Comparison of ENCODE assay signal across 14 cellular contexts in the genomic region with DNA sequence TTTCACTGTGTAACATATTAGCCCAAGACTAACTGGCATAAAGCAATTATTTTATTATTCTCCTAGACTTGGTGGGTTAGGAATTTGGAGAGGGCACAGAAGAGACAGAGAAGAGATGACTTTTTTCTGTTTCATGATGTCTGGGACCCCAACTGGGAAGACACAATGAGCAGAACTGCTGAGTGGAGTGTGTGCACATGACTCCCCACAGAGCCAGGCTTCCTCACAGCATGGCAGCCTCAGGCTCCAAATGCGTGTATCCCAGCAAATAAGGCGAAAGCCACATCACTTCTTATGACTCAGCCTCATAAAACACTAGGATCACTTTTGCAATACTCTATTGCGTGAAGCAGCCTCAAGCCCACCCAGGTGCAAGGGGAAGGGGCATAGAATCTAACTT.
DNase-seq lines count a peak whose midpoint lies in the region; ATAC-seq and TF ChIP-seq lines count a peak whose summit lies in the region.
"Had no signal": no experiment of that assay in that cellular context is flagged by ENCODE, and none has a peak within 500 bp of the region (broad histone marks: within the 10 kb centered on the region; RNA-seq: fewer than 3 reads in every experiment).

No MANE protein-coding gene starts in this region.

- no peaks in the 10 kb centered on the region for H3K36me3 ChIP-seq in A673 (ENCODE audit: insufficient read depth, low read length, poor library complexity, severe bottlenecking)
- H3K36me3 ChIP-seq in PC-3 (ENCODE audit: low read depth, low read length): no peaks in the 10 kb centered on the region
- H3K36me3 ChIP-seq: BLaER1 treated with 17β-estradiol and CSF1 and Interleukin-3, amounts not matched to agents 10 nM and 100 nM; MG63 had no signal

- no peaks in the 10 kb centered on the region for H4K20me1 ChIP-seq in PC-3 (ENCODE audit: low read length)

- intact Hi-C loops in A673 (cut with micrococcal nuclease; ENCODE audit: unreplicated experiment): no loop called here
- intact Hi-C loops in PC-3 (cut with micrococcal nuclease): no loop called here
- intact Hi-C loops in activated CD4-positive, alpha-beta memory T cell treated with anti-CD3 and anti-CD28 coated beads for 36 hours (cut with micrococcal nuclease): no loop called here

- no peak overlapping the region for H3K9ac ChIP-seq in PC-3 (ENCODE audit: low read length)
- H3K9ac ChIP-seq: BLaER1 treated with 17β-estradiol and CSF1 and Interleukin-3, amounts not matched to agents 10 nM and 100 nM; KMS-11 had no signal

- H3K4me1 ChIP-seq in A673 (ENCODE audit: insufficient read depth, low read length, poor library complexity, severe bottlenecking) (no peaks in the 10 kb centered on the region), PC-3 (ENCODE audit: insufficient read depth, low read length) (no peaks in the 10 kb centered on the region), foreskin keratinocyte (no peaks in the 10 kb centered on the region)

- no peaks in the 10 kb centered on the region for H3K79me2 ChIP-seq in PC-3 (ENCODE audit: low read length)

- H3F3A ChIP-seq in PC-3 (ENCODE audit: low read length, unreplicated experiment): no peaks in the 10 kb centered on the region

- DNase-seq in A673 (ENCODE audit: low spot score): peak; percentile 92
- DNase-seq in HEK293T (ENCODE audit: extremely low spot score): peak; percentile 49
- DNase-seq in PC-3: peak; percentile 26
- peak in 1 of 2 donors; percentile 18 for DNase-seq in foreskin keratinocyte
- no peak for DNase-seq in activated CD4-positive, alpha-beta memory T cell treated with anti-CD3 and anti-CD28 coated beads for 36 hours
- DNase-seq in nephron progenitor cell: no peak
- DNase-seq in naive thymus-derived CD8-positive, alpha-beta T cell: no peak
- DNase-seq: H9, MG63, NCI-H1092 treated with DMSO at 0.1 percent for 48 hours, NCI-H187 treated with DMSO at 0.1 percent for 48 hours had no signal

- ATAC-seq in PC-3 (no peak), foreskin keratinocyte (peak; percentile 37), HG03108 (IDR thresholded peaks at IDR 0.05; ENCODE audit: unreplicated experiment) (no peak)
- ATAC-seq in naive thymus-derived CD8-positive, alpha-beta T cell: no peak

- H3K36me3 Mint-ChIP-seq in activated CD4-positive, alpha-beta memory T cell treated with anti-CD3 and anti-CD28 coated beads for 36 hours: no peaks in the 10 kb centered on the region
- H3K36me3 Mint-ChIP-seq in nephron progenitor cell (ENCODE audit: low read depth): no peaks in the 10 kb centered on the region
- H3K36me3 Mint-ChIP-seq in naive thymus-derived CD8-positive, alpha-beta T cell: peaks cover 0 to 4% (median 0%) of the 10 kb centered on the region in 3 donors

- BruUV-seq in A673 (replicated peaks; lab: Mats Ljungman, UMichigan): no TSS peak
- BruUV-seq in PC-3 (replicated peaks; lab: Mats Ljungman, UMichigan): no TSS peak

- no peaks in the 10 kb centered on the region for H3K4me1 Mint-ChIP-seq in activated CD4-positive, alpha-beta memory T cell treated with anti-CD3 and anti-CD28 coated beads for 36 hours (ENCODE audit: low read depth)
- H3K4me1 Mint-ChIP-seq in nephron progenitor cell: peaks cover 20% of the 10 kb centered on the region
- peaks cover 0 to 5% (median 2%) of the 10 kb centered on the region in 4 donors for H3K4me1 Mint-ChIP-seq in naive thymus-derived CD8-positive, alpha-beta T cell

- no peak for TF ChIP-seq CTCF in A673 (conservative IDR thresholded peaks at IDR 0.05; ENCODE audit: low read depth, low read length)
- TF ChIP-seq CTCF in PC-3 (conservative IDR thresholded peaks at IDR 0.05; ENCODE audit: low read depth, low read length): no peak
- TF ChIP-seq CTCF in foreskin keratinocyte (conservative IDR thresholded peaks at IDR 0.05): no peak
- no peak for TF ChIP-seq CTCF in nephron progenitor cell (IDR thresholded peaks at IDR 0.05)

- H3K4me3 Mint-ChIP-seq in activated CD4-positive, alpha-beta memory T cell treated with anti-CD3 and anti-CD28 coated beads for 36 hours: no peak overlapping the region
- H3K4me3 Mint-ChIP-seq in nephron progenitor cell: no peak overlapping the region
- no peak overlapping the region for H3K4me3 Mint-ChIP-seq in naive thymus-derived CD8-positive, alpha-beta T cell
- H3K4me3 Mint-ChIP-seq: H9 had no signal

- H3K27me3 ChIP-seq in A673 (replicated peaks; ENCODE audit: insufficient read depth, low read depth, low read length, poor library complexity) (no peaks in the 10 kb centered on the region), PC-3 (ENCODE audit: low read length) (peaks cover 54% of the 10 kb centered on the region), foreskin keratinocyte (no peaks in the 10 kb centered on the region)
- H3K27me3 ChIP-seq: MG63 had no signal

- no peak overlapping the region for H2AFZ ChIP-seq in PC-3 (ENCODE audit: low read length)

- H3K9me3 ChIP-seq in A673 (ENCODE audit: low read depth, low read length, poor library complexity, severe bottlenecking) (no peaks in the 10 kb centered on the region), PC-3 (ENCODE audit: low read length) (no peaks in the 10 kb centered on the region)
- H3K9me3 ChIP-seq: BLaER1 treated with 17β-estradiol and CSF1 and Interleukin-3, amounts not matched to agents 10 nM and 100 nM; MG63 had no signal

- H3K27me3 Mint-ChIP-seq in activated CD4-positive, alpha-beta memory T cell treated with anti-CD3 and anti-CD28 coated beads for 36 hours: peaks cover 9% of the 10 kb centered on the region
- no peaks in the 10 kb centered on the region for H3K27me3 Mint-ChIP-seq in nephron progenitor cell (ENCODE audit: low read depth, poor library complexity)
- H3K27me3 Mint-ChIP-seq in naive thymus-derived CD8-positive, alpha-beta T cell: peaks cover 4 to 17% (median 9%) of the 10 kb centered on the region in 5 donors

- H3K4me3 ChIP-seq in A673 (ENCODE audit: low read depth, low read length, poor library complexity, severe bottlenecking): no peak overlapping the region
- no peak overlapping the region for H3K4me3 ChIP-seq in PC-3 (ENCODE audit: low read length)
- H3K4me3 ChIP-seq: BLaER1 treated with 17β-estradiol and CSF1 and Interleukin-3, amounts not matched to agents 10 nM and 100 nM; MG63 had no signal

- H3K27ac ChIP-seq in A673 (ENCODE audit: low read depth, low read length, poor library complexity, severe bottlenecking) (no peak overlapping the region), PC-3 (ENCODE audit: low read length) (no peak overlapping the region), foreskin keratinocyte (no peak overlapping the region)
- H3K27ac ChIP-seq: BLaER1 treated with 17β-estradiol and CSF1 and Interleukin-3, amounts not matched to agents 10 nM and 100 nM; KMS-11 had no signal

- no peaks in the 10 kb centered on the region for H3K9me3 Mint-ChIP-seq in activated CD4-positive, alpha-beta memory T cell treated with anti-CD3 and anti-CD28 coated beads for 36 hours
- peaks cover 4% of the 10 kb centered on the region for H3K9me3 Mint-ChIP-seq in nephron progenitor cell
- no peaks in the 10 kb centered on the region for H3K9me3 Mint-ChIP-seq in naive thymus-derived CD8-positive, alpha-beta T cell

- H3K4me2 ChIP-seq in PC-3 (ENCODE audit: low read length): no peak overlapping the region
- H3K4me2 ChIP-seq: BLaER1 treated with 17β-estradiol and CSF1 and Interleukin-3, amounts not matched to agents 10 nM and 100 nM; KMS-11 had no signal

- POLR2A ChIA-PET in A673 (lab: Charles Lee; ENCODE audit: low non-redundant PET): no interaction called here
- POLR2A ChIA-PET in HEK293T (lab: Yijun Ruan, JAX): no interaction called here
- POLR2A ChIA-PET in PC-3 (lab: Charles Lee; ENCODE audit: unreplicated experiment): no interaction called here
- POLR2A ChIA-PET in activated CD4-positive, alpha-beta memory T cell treated with anti-CD3 and anti-CD28 coated beads for 36 hours (lab: Charles Lee): no interaction called here
- POLR2A ChIA-PET in naive thymus-derived CD8-positive, alpha-beta T cell (lab: Charles Lee): no interaction called here

- CTCF ChIA-PET in A673 (lab: Charles Lee) (no interaction called here), HEK293T (lab: Yijun Ruan, JAX) (no interaction called here), PC-3 (lab: Charles Lee) (no interaction called here)
- CTCF ChIA-PET in activated CD4-positive, alpha-beta memory T cell treated with anti-CD3 and anti-CD28 coated beads for 36 hours (lab: Charles Lee): no interaction called here

- no peak overlapping the region for H3K27ac Mint-ChIP-seq in activated CD4-positive, alpha-beta memory T cell treated with anti-CD3 and anti-CD28 coated beads for 36 hours
- no peak overlapping the region for H3K27ac Mint-ChIP-seq in nephron progenitor cell
- no peak overlapping the region for H3K27ac Mint-ChIP-seq in naive thymus-derived CD8-positive, alpha-beta T cell

- no peaks in the 10 kb centered on the region for H3K9me2 ChIP-seq in PC-3 (replicated peaks; ENCODE audit: low read length)

TF ChIP-seq in HEK293T, 16 proteins besides CTCF, POLR2A, EP300 and RAD21:
- TF ChIP-seq FOXA1 (IDR thresholded peaks at IDR 0.05) (no peak), BHLHE40 (IDR thresholded peaks at IDR 0.05; ENCODE audit: borderline replicate concordance) (no peak), HDGF (IDR thresholded peaks at IDR 0.05; ENCODE audit: borderline replicate concordance) (no peak), ZNF384 (IDR thresholded peaks at IDR 0.05) (no peak), ELF4 (IDR thresholded peaks at IDR 0.05) (no peak), CTBP1 (IDR thresholded peaks at IDR 0.05; ENCODE audit: borderline replicate concordance) (peak; percentile 76), TARDBP (IDR thresholded peaks at IDR 0.05) (no peak), FOXM1 (IDR thresholded peaks at IDR 0.05; ENCODE audit: borderline replicate concordance) (no peak), LEF1 (IDR thresholded peaks at IDR 0.05; ENCODE audit: borderline replicate concordance) (no peak), SP1 (IDR thresholded peaks at IDR 0.05) (no peak), FOXK2 (IDR thresholded peaks at IDR 0.05) (no peak), L3MBTL2 (conservative IDR thresholded peaks at IDR 0.05) (0 out of 2 replicates have a peak, but pooled peaks have one; percentile 14), NFRKB (IDR thresholded peaks at IDR 0.05) (no peak), SUZ12 (IDR thresholded peaks at IDR 0.05) (no peak), ARNT (IDR thresholded peaks at IDR 0.05) (peak; percentile 72; the same call in 1 of the 2 replicates)
- TF ChIP-seq, protein P1, sequence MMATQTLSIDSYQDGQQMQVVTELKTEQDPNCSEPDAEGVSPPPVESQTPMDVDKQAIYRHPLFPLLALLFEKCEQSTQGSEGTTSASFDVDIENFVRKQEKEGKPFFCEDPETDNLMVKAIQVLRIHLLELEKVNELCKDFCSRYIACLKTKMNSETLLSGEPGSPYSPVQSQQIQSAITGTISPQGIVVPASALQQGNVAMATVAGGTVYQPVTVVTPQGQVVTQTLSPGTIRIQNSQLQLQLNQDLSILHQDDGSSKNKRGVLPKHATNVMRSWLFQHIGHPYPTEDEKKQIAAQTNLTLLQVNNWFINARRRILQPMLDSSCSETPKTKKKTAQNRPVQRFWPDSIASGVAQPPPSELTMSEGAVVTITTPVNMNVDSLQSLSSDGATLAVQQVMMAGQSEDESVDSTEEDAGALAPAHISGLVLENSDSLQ (IDR thresholded peaks at IDR 0.05): no peak

Comparison
In these comparisons a context has a peak if more than half of its experiments do, and no peak if none do; other contexts are left out.
1. DNase-seq: peak in A673 (single experiment), HEK293T (single experiment) and PC-3 (single experiment); none in activated CD4-positive, alpha-beta memory T cell treated with anti-CD3 and anti-CD28 coated beads for 36 hours (single experiment), nephron progenitor cell (single experiment) and naive thymus-derived CD8-positive, alpha-beta T cell (0 of 10).